In the genomic region with DNA sequence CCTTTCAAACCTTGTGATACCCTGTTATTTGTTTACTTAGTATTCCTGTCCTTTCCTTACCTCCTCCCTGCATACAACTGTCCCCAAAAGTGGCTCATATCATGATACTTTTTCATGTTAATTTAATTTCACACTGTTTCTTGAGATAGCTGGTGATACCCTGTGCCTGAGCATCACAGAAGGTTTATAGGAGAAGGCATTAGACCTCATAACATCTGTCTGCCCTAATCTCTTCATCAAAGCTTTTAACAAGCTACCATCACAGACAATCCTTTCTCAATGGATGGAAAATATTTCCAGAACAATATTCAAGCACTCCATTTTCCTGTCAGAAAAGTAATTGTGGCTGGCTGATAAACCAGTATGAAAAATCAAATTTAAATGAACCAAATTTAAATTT, we compare ENCODE assay signal across 27 cellular contexts.
"Had no signal": no experiment of that assay in that cellular context is flagged by ENCODE, and none has a peak within 500 bp of the region (broad histone marks: within the 10 kb centered on the region; RNA-seq: fewer than 3 reads in every experiment).

No MANE protein-coding gene starts in this region.

- H3K9me3 ChIP-seq: gastrocnemius medialis, left ventricle myocardium inferior, mucosa of descending colon, stomach, suprapubic skin, tibial nerve had no signal

- H3K4me3 ChIP-seq: gastrocnemius medialis, hepatocyte, left ventricle myocardium inferior, lung, mucosa of descending colon, stomach, suprapubic skin, tibial nerve had no signal

- H3K36me3 ChIP-seq: gastrocnemius medialis, left ventricle myocardium inferior, stomach, suprapubic skin, tibial nerve had no signal

- H3K79me2 ChIP-seq: hepatocyte had no signal

- H3K27ac ChIP-seq: gastrocnemius medialis, hepatocyte, left ventricle myocardium inferior, stomach, suprapubic skin, tibial nerve had no signal

- DNase-seq: activated CD4-positive, alpha-beta memory T cell treated with anti-CD3 and anti-CD28 coated beads, Interleukin-2, amount 10 ng/mL, durations not matched to agents 7 days and 5 days; activated CD4-positive, alpha-beta T cell treated with anti-CD3 and anti-CD28 coated beads, Interleukin-2, amount 10 ng/mL, durations not matched to agents 7 days and 5 days; activated CD4-positive, CD25-positive, alpha-beta regulatory T cell treated with anti-CD3 and anti-CD28 coated beads, Interleukin-2, amount 50 U/mL, for 72 hours; activated CD8-positive, alpha-beta memory T cell treated with anti-CD3 and anti-CD28 coated beads, Interleukin-2, amount 50 U/mL, for 48 hours; activated gamma-delta T cell; activated naive CD4-positive, alpha-beta T cell treated with anti-CD3 and anti-CD28 coated beads, Interleukin-2, amount 50 U/mL, for 16 hours; activated T-cell treated with anti-CD3 and anti-CD28 coated beads, Interleukin-2, amount 50 U/mL, for 24 hours; amniotic stem cell; cortex of kidney; effector memory CD8-positive, alpha-beta T cell; erythroblast; gastrocnemius medialis; islet precursor cell; left ventricle myocardium inferior; mesendoderm; mucosa of descending colon; posterior cingulate gyrus; right cardiac atrium; stimulated activated CD4-positive, alpha-beta T cell treated with anti-CD3 and anti-CD28 coated beads, Interleukin-15, amount 100 ng/mL, for 24 hours; stimulated activated CD4-positive, alpha-beta T cell treated with anti-CD3 and anti-CD28 coated beads, Interleukin-2, amount 100 ng/mL, for 24 hours; stimulated activated naive B cell treated with anti-CD40 and anti-IgM and Interleukin-4, amounts not matched to agents 10 μg/mL and 1 μg/mL and 100 μg/mL, for 72 hours; stomach had no signal

- H3K4me2 ChIP-seq: hepatocyte had no signal

- ATAC-seq: effector memory CD8-positive, alpha-beta T cell; gastrocnemius medialis; mucosa of descending colon; natural killer cell treated with Interleukin-12 subunit alpha and Interleukin-12 subunit beta and Interleukin-15 and Interleukin-18, amount 100 ng/mL, for 72 hours; right cardiac atrium; stimulated activated naive B cell treated with anti-CD40 and anti-IgM and Interleukin-4, amounts not matched to agents 10 μg/mL and 1 μg/mL and 100 μg/mL, for 72 hours had no signal

- H3K27me3 ChIP-seq: gastrocnemius medialis, hepatocyte, stomach, suprapubic skin, tibial nerve had no signal

- H3K4me1 ChIP-seq: gastrocnemius medialis, suprapubic skin had no signal

- H2AFZ ChIP-seq: hepatocyte had no signal
